In genomic region chr10:95683966-95684365, GRCh38 we compare ENCODE assay signal across 38 cellular contexts.
"Had no signal": no experiment of that assay in that cellular context is flagged by ENCODE, and none has a peak within 500 bp of the region (broad histone marks: within the 10 kb centered on the region; RNA-seq: fewer than 3 reads in every experiment).

No MANE protein-coding gene starts in this region.

- ATAC-seq: activated naive CD4-positive, alpha-beta T cell treated with anti-CD3 and anti-CD28 coated beads, Interleukin-2, amount 50 U/mL, for 72 hours; activated naive CD8-positive, alpha-beta T cell treated with anti-CD3 and anti-CD28 coated beads, Interleukin-2, amount 50 U/mL, for 24 hours; activated T-cell treated with anti-CD3 and anti-CD28 coated beads, Interleukin-2, amount 50 U/mL, for 4 hours; activated T-cell treated with anti-CD3 and anti-CD28 coated beads, Interleukin-2, amount 50 U/mL, for 72 hours; activated T-helper 17 cell treated with anti-CD3 and anti-CD28 coated beads, Interleukin-2, amount 50 U/mL, for 72 hours; body of pancreas had no signal

- H3K4me1 ChIP-seq: adrenal gland, ascending aorta, body of pancreas, breast epithelium had no signal

- H3K27me3 Mint-ChIP-seq: activated naive CD4-positive, alpha-beta T cell treated with anti-CD3 and anti-CD28 coated beads, Interleukin-2, amount 10 ng/mL, durations not matched to agents 7 days and 5 days; activated naive CD4-positive, alpha-beta T cell treated with anti-CD3 and anti-CD28 coated beads, Interleukin-2, amount 50 U/mL, for 24 hours; activated naive CD8-positive, alpha-beta T cell; activated naive CD8-positive, alpha-beta T cell treated with anti-CD3 and anti-CD28 coated beads for 36 hours; activated naive CD8-positive, alpha-beta T cell treated with anti-CD3 and anti-CD28 coated beads, Interleukin-2, amount 10 ng/mL, durations not matched to agents 7 days and 5 days; activated naive CD8-positive, alpha-beta T cell treated with anti-CD3 and anti-CD28 coated beads, Interleukin-2, amount 50 U/mL, for 24 hours; activated T-cell treated with anti-CD3 and anti-CD28 coated beads, Interleukin-2, amount 50 U/mL, for 24 hours; activated T-helper 17 cell treated with anti-CD3 and anti-CD28 coated beads, Interleukin-2, amount 50 U/mL, for 72 hours; brain; central memory CD8-positive, alpha-beta T cell had no signal

- H3K9me3 ChIP-seq: adrenal gland, ascending aorta, body of pancreas, breast epithelium had no signal

- DNase-seq: activated effector memory CD4-positive, alpha-beta T cell treated with anti-CD3 and anti-CD28 coated beads, Interleukin-2, amount 50 U/mL, for 16 hours; activated effector memory CD4-positive, alpha-beta T cell treated with Interleukin-2 at 50 U/mL for 16 hours; activated gamma-delta T cell; activated gamma-delta T cell treated with Interleukin-2 at 50 U/mL for 16 hours; activated naive CD4-positive, alpha-beta T cell; activated naive CD4-positive, alpha-beta T cell treated with anti-CD3 and anti-CD28 coated beads for 36 hours; activated naive CD4-positive, alpha-beta T cell treated with anti-CD3 and anti-CD28 coated beads, Interleukin-2, amount 10 ng/mL, durations not matched to agents 7 days and 5 days; activated naive CD4-positive, alpha-beta T cell treated with anti-CD3 and anti-CD28 coated beads, Interleukin-2, amount 50 U/mL, for 16 hours; activated naive CD4-positive, alpha-beta T cell treated with Interleukin-2 at 50 U/mL for 16 hours; activated naive CD8-positive, alpha-beta T cell treated with anti-CD3 and anti-CD28 coated beads for 36 hours; activated naive CD8-positive, alpha-beta T cell treated with anti-CD3 and anti-CD28 coated beads, Interleukin-2, amount 10 ng/mL, durations not matched to agents 7 days and 5 days; activated naive CD8-positive, alpha-beta T cell treated with anti-CD3 and anti-CD28 coated beads, Interleukin-2, amount 50 U/mL, for 24 hours; activated T-cell treated with anti-CD3 and anti-CD28 coated beads, Interleukin-2, amount 50 U/mL, for 1 hour; activated T-cell treated with anti-CD3 and anti-CD28 coated beads, Interleukin-2, amount 50 U/mL, for 24 hours; activated T-cell treated with anti-CD3 and anti-CD28 coated beads, Interleukin-2, amount 50 U/mL, for 4 hours; activated T-cell treated with anti-CD3 and anti-CD28 coated beads, Interleukin-2, amount 50 U/mL, for 48 hours; activated T-cell treated with anti-CD3 and anti-CD28 coated beads, Interleukin-2, amount 50 U/mL, for 72 hours; adrenal gland; amniotic stem cell; aorta; body of pancreas; brain microvascular endothelial cell; caudate nucleus; central memory CD4-positive, alpha-beta T cell; cerebellar nuclear complex had no signal

- H3K27me3 ChIP-seq: adrenal gland, ascending aorta, body of pancreas, brain microvascular endothelial cell, breast epithelium, cardiac muscle cell had no signal

- FAIRE-seq: astrocyte, bronchial epithelial cell had no signal

- H3K27ac ChIP-seq: adrenal gland, ascending aorta, body of pancreas, brain microvascular endothelial cell, breast epithelium, cardiac muscle cell had no signal

- H3K4me3 Mint-ChIP-seq: activated naive CD4-positive, alpha-beta T cell treated with anti-CD3 and anti-CD28 coated beads for 36 hours; activated naive CD4-positive, alpha-beta T cell treated with anti-CD3 and anti-CD28 coated beads, Interleukin-2, amount 10 ng/mL, durations not matched to agents 7 days and 5 days; activated naive CD4-positive, alpha-beta T cell treated with anti-CD3 and anti-CD28 coated beads, Interleukin-2, amount 50 U/mL, for 24 hours; activated naive CD8-positive, alpha-beta T cell; activated naive CD8-positive, alpha-beta T cell treated with anti-CD3 and anti-CD28 coated beads for 36 hours; activated naive CD8-positive, alpha-beta T cell treated with anti-CD3 and anti-CD28 coated beads, Interleukin-2, amount 10 ng/mL, durations not matched to agents 7 days and 5 days; activated naive CD8-positive, alpha-beta T cell treated with anti-CD3 and anti-CD28 coated beads, Interleukin-2, amount 50 U/mL, for 24 hours; activated T-cell treated with anti-CD3 and anti-CD28 coated beads, Interleukin-2, amount 50 U/mL, for 24 hours; activated T-cell treated with anti-CD3 and anti-CD28 coated beads, Interleukin-2, amount 50 U/mL, for 4 hours; activated T-cell treated with anti-CD3 and anti-CD28 coated beads, Interleukin-2, amount 50 U/mL, for 72 hours; activated T-helper 1 cell treated with anti-CD3 and anti-CD28 coated beads, Interleukin-12 subunit alpha, Interleukin-12 subunit beta, Interleukin-2, Interleukin-4 antibody, amounts not matched to agents 30 ng/mL and 10 ng/mL and 1 ng/mL, durations not matched to agents 14 hours and 24 hours and 36 hours; activated T-helper 17 cell treated with anti-CD3 and anti-CD28 coated beads, Interleukin-2, amount 50 U/mL, for 72 hours; brain; central memory CD8-positive, alpha-beta T cell had no signal

- H3K4me1 Mint-ChIP-seq: activated naive CD4-positive, alpha-beta T cell treated with anti-CD3 and anti-CD28 coated beads, Interleukin-2, amount 10 ng/mL, durations not matched to agents 7 days and 5 days had no signal

- H3K4me3 ChIP-seq: adrenal gland, ascending aorta, body of pancreas, breast epithelium, cardiac muscle cell had no signal

- H3K9me3 Mint-ChIP-seq: activated naive CD4-positive, alpha-beta T cell treated with anti-CD3 and anti-CD28 coated beads for 36 hours; activated naive CD4-positive, alpha-beta T cell treated with anti-CD3 and anti-CD28 coated beads, Interleukin-2, amount 10 ng/mL, durations not matched to agents 7 days and 5 days; activated naive CD4-positive, alpha-beta T cell treated with anti-CD3 and anti-CD28 coated beads, Interleukin-2, amount 50 U/mL, for 24 hours; activated naive CD4-positive, alpha-beta T cell treated with anti-CD3 and anti-CD28 coated beads, Interleukin-2, amount 50 U/mL, for 72 hours; activated naive CD8-positive, alpha-beta T cell treated with anti-CD3 and anti-CD28 coated beads for 36 hours; activated naive CD8-positive, alpha-beta T cell treated with anti-CD3 and anti-CD28 coated beads, Interleukin-2, amount 10 ng/mL, durations not matched to agents 7 days and 5 days; activated naive CD8-positive, alpha-beta T cell treated with anti-CD3 and anti-CD28 coated beads, Interleukin-2, amount 50 U/mL, for 24 hours; activated T-cell treated with anti-CD3 and anti-CD28 coated beads, Interleukin-2, amount 50 U/mL, for 24 hours; activated T-cell treated with anti-CD3 and anti-CD28 coated beads, Interleukin-2, amount 50 U/mL, for 4 hours; activated T-cell treated with anti-CD3 and anti-CD28 coated beads, Interleukin-2, amount 50 U/mL, for 72 hours; activated T-helper 1 cell treated with anti-CD3 and anti-CD28 coated beads, Interleukin-12 subunit alpha, Interleukin-12 subunit beta, Interleukin-2, Interleukin-4 antibody, amounts not matched to agents 30 ng/mL and 10 ng/mL and 1 ng/mL, durations not matched to agents 14 hours and 24 hours and 36 hours; activated T-helper 17 cell treated with anti-CD3 and anti-CD28 coated beads, Interleukin-2, amount 50 U/mL, for 72 hours; activated T-helper 2 cell treated with anti-CD3 and anti-CD28 coated beads, Interferon-gamma antibody, Interleukin-2, Interleukin-4, amounts not matched to agents 10 μg/mL and 5 μg/mL and 100 μg/mL, durations not matched to agents 14 hours and 24 hours and 36 hours; brain; central memory CD8-positive, alpha-beta T cell had no signal

- H3K27ac Mint-ChIP-seq: activated naive CD4-positive, alpha-beta T cell treated with anti-CD3 and anti-CD28 coated beads for 36 hours; activated naive CD4-positive, alpha-beta T cell treated with anti-CD3 and anti-CD28 coated beads, Interleukin-2, amount 10 ng/mL, durations not matched to agents 7 days and 5 days; activated naive CD4-positive, alpha-beta T cell treated with anti-CD3 and anti-CD28 coated beads, Interleukin-2, amount 50 U/mL, for 24 hours; activated naive CD4-positive, alpha-beta T cell treated with anti-CD3 and anti-CD28 coated beads, Interleukin-2, amount 50 U/mL, for 72 hours; activated naive CD8-positive, alpha-beta T cell; activated naive CD8-positive, alpha-beta T cell treated with anti-CD3 and anti-CD28 coated beads for 36 hours; activated naive CD8-positive, alpha-beta T cell treated with anti-CD3 and anti-CD28 coated beads, Interleukin-2, amount 10 ng/mL, durations not matched to agents 7 days and 5 days; activated naive CD8-positive, alpha-beta T cell treated with anti-CD3 and anti-CD28 coated beads, Interleukin-2, amount 50 U/mL, for 24 hours; activated T-cell treated with anti-CD3 and anti-CD28 coated beads, Interleukin-2, amount 50 U/mL, for 24 hours; activated T-cell treated with anti-CD3 and anti-CD28 coated beads, Interleukin-2, amount 50 U/mL, for 72 hours; activated T-helper 1 cell treated with anti-CD3 and anti-CD28 coated beads, Interleukin-12 subunit alpha, Interleukin-12 subunit beta, Interleukin-2, Interleukin-4 antibody, amounts not matched to agents 30 ng/mL and 10 ng/mL and 1 ng/mL, durations not matched to agents 14 hours and 24 hours and 36 hours; activated T-helper 17 cell treated with anti-CD3 and anti-CD28 coated beads, Interleukin-2, amount 50 U/mL, for 72 hours; brain had no signal
